Comparison of ENCODE assay signal across 8 cellular contexts in the genomic region with DNA sequence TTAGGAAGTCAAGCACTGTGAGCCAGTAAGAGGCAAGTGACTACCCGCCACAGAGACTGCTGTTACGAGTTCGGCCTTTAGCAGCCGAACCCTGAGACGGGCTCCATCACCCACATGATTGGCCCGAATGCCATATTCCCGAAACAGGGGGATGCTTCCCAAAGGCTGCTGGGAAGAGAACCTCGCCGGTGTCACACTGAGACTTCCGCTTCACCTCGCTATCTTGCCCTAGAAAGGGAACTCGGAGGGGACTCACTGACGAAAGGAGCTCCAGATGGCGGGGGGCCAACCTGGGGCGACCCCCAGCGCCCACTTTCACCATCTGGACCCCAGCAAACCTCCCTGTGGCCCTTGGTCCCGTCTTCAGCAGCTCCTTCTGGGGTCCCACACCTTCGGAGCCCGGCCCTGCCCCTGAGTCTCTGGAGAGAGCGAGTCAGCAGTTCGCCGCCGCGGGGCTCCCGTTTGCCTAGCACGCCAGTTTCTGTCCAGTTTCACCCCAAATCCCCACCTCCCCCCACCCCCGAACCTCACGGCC. TPM values are rescaled to one million over a fixed set of nuclear protein-coding genes. Genes with fewer than 3 reads are reported as not detected.
DNase-seq lines count a peak whose midpoint lies in the region; ATAC-seq, FAIRE-seq and TF ChIP-seq lines count a peak whose summit lies in the region.

No MANE protein-coding gene starts in this region.

- no peaks in the 10 kb centered on the region for H3K27me3 ChIP-seq in SJCRH30

- CTCF ChIA-PET in A549 (lab: Yijun Ruan, JAX): interaction anchor here (1.5 to 1.9 kb wide), 3 partner anchors 10 to 21 kb away, joined by 5 to 9 read pairs (median 5); no protein-coding TSS in a partner anchor

- no peak for TF ChIP-seq EP300 in A549 (IDR thresholded peaks at IDR 0.05)

- peak overlapping the region; percentile 87 to 93 for H3K27ac ChIP-seq in A549
- no peak overlapping the region for H3K27ac ChIP-seq in SJCRH30
- peak overlapping the region; percentile 74 for H3K27ac ChIP-seq in caudate nucleus (ENCODE audit: low read depth, low read length)

- no peak for TF ChIP-seq CTCF in A549 (IDR thresholded peaks at IDR 0.05)

- FAIRE-seq in A549 (lab: Jason Lieb, UNC): no peak

- WGBS in A549 (ENCODE audit: missing lambda C conversion rate): 39% methylated on average over 26 of the region's 28 CpGs

- POLR2A ChIA-PET in A549 (lab: Yijun Ruan, JAX): interaction anchor here (1.0 kb wide), 1 partner anchor 14 kb away, joined by 3 read pairs; no protein-coding TSS in a partner anchor

- peak in 1 of 2 experiments; percentile 36 for DNase-seq in A549 (ENCODE audit: low read depth in 1 of 2, low spot score in 1 of 2)
- DNase-seq in SJCRH30: no peak
- DNase-seq in caudate nucleus (lab: John Stamatoyannopoulos, UW): peak in 38 of 61 donors; percentile 21 to 80 (median 64)
- DNase-seq in kidney tubule cell (ENCODE audit: low spot score): peak; percentile 32
- DNase-seq in stimulated activated CD4-positive, alpha-beta T cell treated with anti-CD3 and anti-CD28 coated beads, Interleukin-15, amount 100 ng/mL, for 24 hours: peak; percentile 56
- no peak for DNase-seq in islet precursor cell

- H3K36me3 ChIP-seq in SJCRH30: no peaks in the 10 kb centered on the region

- peak; percentile 57 to 80 for ATAC-seq in A549
- ATAC-seq in GM18868 (IDR thresholded peaks at IDR 0.05; ENCODE audit: unreplicated experiment): peak; percentile 30
- peak; percentile 31 for ATAC-seq in HG03095 (IDR thresholded peaks at IDR 0.05; ENCODE audit: unreplicated experiment)

- no peak for TF ChIP-seq POLR2A in A549 (IDR thresholded peaks at IDR 0.05; ENCODE audit: low read length)

- H3K9me3 ChIP-seq in A549 (peaks cover 9% of the 10 kb centered on the region; the same call in 2 of the 3 replicates), SJCRH30 (replicated peaks) (no peaks in the 10 kb centered on the region)

- H3K4me1 ChIP-seq in A549 (peaks cover 3% of the 10 kb centered on the region; the same call in 1 of the 3 replicates), SJCRH30 (no peaks in the 10 kb centered on the region)

- no peak for TF ChIP-seq RAD21 in A549 (conservative IDR thresholded peaks at IDR 0.05 in 1 of 2, IDR thresholded peaks at IDR 0.05 in 1 of 2)

- peak overlapping the region; percentile 72 for H3K4me3 ChIP-seq in A549
- peak overlapping the region; percentile 54 for H3K4me3 ChIP-seq in SJCRH30

- peak overlapping the region; percentile 79 for H3K4me2 ChIP-seq in A549

TF ChIP-seq in A549, 52 proteins besides CTCF, POLR2A, EP300 and RAD21:
- TF ChIP-seq, protein P1, sequence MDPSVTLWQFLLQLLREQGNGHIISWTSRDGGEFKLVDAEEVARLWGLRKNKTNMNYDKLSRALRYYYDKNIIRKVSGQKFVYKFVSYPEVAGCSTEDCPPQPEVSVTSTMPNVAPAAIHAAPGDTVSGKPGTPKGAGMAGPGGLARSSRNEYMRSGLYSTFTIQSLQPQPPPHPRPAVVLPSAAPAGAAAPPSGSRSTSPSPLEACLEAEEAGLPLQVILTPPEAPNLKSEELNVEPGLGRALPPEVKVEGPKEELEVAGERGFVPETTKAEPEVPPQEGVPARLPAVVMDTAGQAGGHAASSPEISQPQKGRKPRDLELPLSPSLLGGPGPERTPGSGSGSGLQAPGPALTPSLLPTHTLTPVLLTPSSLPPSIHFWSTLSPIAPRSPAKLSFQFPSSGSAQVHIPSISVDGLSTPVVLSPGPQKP (IDR thresholded peaks at IDR 0.05; ENCODE audit: low read depth, low read length): no peak
- no peak for TF ChIP-seq ZSCAN20 (CRISPR knock-in tag; IDR thresholded peaks at IDR 0.05)
- TF ChIP-seq, protein P2, sequence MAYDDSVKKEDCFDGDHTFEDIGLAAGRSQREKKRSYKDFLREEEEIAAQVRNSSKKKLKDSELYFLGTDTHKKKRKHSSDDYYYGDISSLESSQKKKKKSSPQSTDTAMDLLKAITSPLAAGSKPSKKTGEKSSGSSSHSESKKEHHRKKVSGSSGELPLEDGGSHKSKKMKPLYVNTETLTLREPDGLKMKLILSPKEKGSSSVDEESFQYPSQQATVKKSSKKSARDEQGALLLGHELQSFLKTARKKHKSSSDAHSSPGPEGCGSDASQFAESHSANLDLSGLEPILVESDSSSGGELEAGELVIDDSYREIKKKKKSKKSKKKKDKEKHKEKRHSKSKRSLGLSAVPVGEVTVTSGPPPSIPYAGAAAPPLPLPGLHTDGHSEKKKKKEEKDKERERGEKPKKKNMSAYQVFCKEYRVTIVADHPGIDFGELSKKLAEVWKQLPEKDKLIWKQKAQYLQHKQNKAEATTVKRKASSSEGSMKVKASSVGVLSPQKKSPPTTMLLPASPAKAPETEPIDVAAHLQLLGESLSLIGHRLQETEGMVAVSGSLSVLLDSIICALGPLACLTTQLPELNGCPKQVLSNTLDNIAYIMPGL (CRISPR knock-in tag; IDR thresholded peaks at IDR 0.05; ENCODE audit: borderline replicate concordance): no peak
- no peak for TF ChIP-seq EHF (CRISPR knock-in tag; IDR thresholded peaks at IDR 0.05)
- no peak for TF ChIP-seq NFE2L2 (conservative IDR thresholded peaks at IDR 0.05; ENCODE audit: low read length)
- no peak for TF ChIP-seq RFX5 (IDR thresholded peaks at IDR 0.05)
- TF ChIP-seq KDM5A (IDR thresholded peaks at IDR 0.05): no peak
- no peak for TF ChIP-seq CHD4 (IDR thresholded peaks at IDR 0.05; ENCODE audit: borderline replicate concordance)

RNA-seq across cellular contexts. Expression of a gene that starts 0.5 kb away (rescaled TPM):
- polyA plus RNA-seq in A549 (2011; rRNA removed) (28.2 and 28.9 TPM in 2 replicates), A549 (2017; fragmentation: RNase III; extraction: RNeasy Plus Mini Kit Qiagen cat#74134 plus additional on column Dnase treatment) (22.3 to 25.1 TPM (median 23.5 TPM) in 3 replicates)
- 37.1 and 41.9 TPM in 2 replicates for polyA plus RNA-seq in A549 (2012; cell fraction: cytosol; rRNA removed)
- 66.5 and 76.8 TPM in 2 replicates for polyA plus RNA-seq in A549 (2012; cell fraction: nucleus; rRNA removed)
- polyA minus RNA-seq in A549 (2011; rRNA and poly(A)+ RNA removed): 35.4 and 36.1 TPM in 2 replicates
- 2.0 and 2.8 TPM in 2 replicates for total RNA-seq in SJCRH30 (2014; rRNA removed; shearing (Covaris generic))

RNA-seq across cellular contexts. Expression of a gene that starts 31.2 kb away (rescaled TPM):
- polyA plus RNA-seq in A549 (2011; rRNA removed) (4.6 and 7.7 TPM in 2 replicates), A549 (2017; fragmentation: RNase III; extraction: RNeasy Plus Mini Kit Qiagen cat#74134 plus additional on column Dnase treatment) (6.3 to 8.0 TPM (median 7.2 TPM) in 3 replicates)
- polyA plus RNA-seq in A549 (2012; cell fraction: cytosol; rRNA removed): 6.3 TPM in 2 replicates
- 18.8 and 27.3 TPM in 2 replicates for polyA plus RNA-seq in A549 (2012; cell fraction: nucleus; rRNA removed)
- 6.2 and 7.0 TPM in 2 replicates for polyA minus RNA-seq in A549 (2011; rRNA and poly(A)+ RNA removed)
- total RNA-seq in SJCRH30 (2014; rRNA removed; shearing (Covaris generic)): 0.59 and 1.1 TPM in 2 replicates

Comparison
In these comparisons a context has a peak if more than half of its experiments do, and no peak if none do; other contexts are left out.
1. DNase-seq: peak in caudate nucleus (38 of 61), kidney tubule cell (single experiment) and stimulated activated CD4-positive, alpha-beta T cell treated with anti-CD3 and anti-CD28 coated beads, Interleukin-15, amount 100 ng/mL, for 24 hours (single experiment); none in SJCRH30 (0 of 2) and islet precursor cell (single experiment).
2. Peak in every context shown above with its lines, with median percentiles within 50 percentile points of each other: ATAC-seq.